In genomic region chr11:77580712-77581337, GRCh38 we compare ENCODE assay signal across 1 cellular context.
TF ChIP-seq lines count a peak whose summit lies in the region.

No MANE protein-coding gene starts in this region.

TF ChIP-seq in K562, 482 proteins besides CTCF, POLR2A, EP300 and RAD21 (continued from another document):
- TF ChIP-seq CBX3 (IDR thresholded peaks at IDR 0.05; ENCODE audit: borderline replicate concordance in 1 of 2, low read length in 2 of 2) (0 out of 3 replicates have a peak, but pooled peaks of 1 of the 2 experiments have one; percentile 18), ZFP36 (IDR thresholded peaks at IDR 0.05; ENCODE audit: low read depth, low read length, partially characterized antibody) (peak; percentile 84), CEBPZ (IDR thresholded peaks at IDR 0.05; ENCODE audit: borderline replicate concordance, low read depth, low read length) (0 out of 2 replicates have a peak, but pooled peaks have one; percentile 29), MED1 (CRISPR knock-in tag; IDR thresholded peaks at IDR 0.05; ENCODE audit: borderline replicate concordance) (no peak)
